Comparison of ENCODE assay signal across 8 cellular contexts in genomic region chrX:13398073-13398823, GRCh38.
A peak's percentile ranks its signal among the peaks of the same experiment; 100 is the strongest.
DNase-seq lines count a peak whose midpoint lies in the region; ATAC-seq, FAIRE-seq and TF ChIP-seq lines count a peak whose summit lies in the region.

No MANE protein-coding gene starts in this region.

- ATAC-seq in HG03571 (IDR thresholded peaks at IDR 0.05; ENCODE audit: unreplicated experiment) (no peak), HG03469 (IDR thresholded peaks at IDR 0.05; ENCODE audit: unreplicated experiment) (no peak)

- POLR2A ChIA-PET in RWPE1 (lab: Yijun Ruan, JAX; ENCODE audit: low non-redundant PET), result no interaction called here

- CTCF ChIA-PET in RWPE1 (lab: Yijun Ruan, JAX), result interaction anchor here (0.6 kb wide), 1 partner anchor 174 kb away, joined by 3 read pairs; no protein-coding TSS in a partner anchor

- H3K27ac ChIP-seq in RWPE1, result peak overlapping the region; percentile 94; the same call in 1 of the 2 replicates

- DNase-seq in GM03348 (ENCODE audit: low spot score) (peak; percentile 75), RWPE1 (ENCODE audit: low spot score) (peak; percentile 73), fibroblast of the conjunctiva (ENCODE audit: low read depth) (peak; percentile 97), retinal pigment epithelial cell (ENCODE audit: low read depth) (peak; percentile 99), D721Med (ENCODE audit: insufficient read length, low spot score) (no peak)
- DNase-seq in stimulated activated naive CD4-positive, alpha-beta T cell treated with Interleukin-2 at 50 U/mL for 16 hours (lab: John Stamatoyannopoulos, UW), result no peak

- no peak overlapping the region for H3K4me3 ChIP-seq in retinal pigment epithelial cell (ENCODE audit: low read length)

- no peak for TF ChIP-seq CTCF in RWPE1 (conservative IDR thresholded peaks at IDR 0.05; ENCODE audit: low read depth)
- TF ChIP-seq CTCF in retinal pigment epithelial cell (conservative IDR thresholded peaks at IDR 0.05; ENCODE audit: low read depth, low read length), result no peak
- no peak for TF ChIP-seq CTCF in D721Med (IDR thresholded peaks at IDR 0.05; ENCODE audit: insufficient read depth, missing control alignments)

- FAIRE-seq in D721Med (lab: Jason Lieb, UNC), result no peak

Comparison
In these comparisons a context has a peak if more than half of its experiments do, and no peak if none do; other contexts are left out.
1. DNase-seq: peak in GM03348 (single experiment), RWPE1 (single experiment), fibroblast of the conjunctiva (single experiment) and retinal pigment epithelial cell (single experiment); none in stimulated activated naive CD4-positive, alpha-beta T cell treated with Interleukin-2 at 50 U/mL for 16 hours (single experiment) and D721Med (single experiment).